In genomic region chr4:184538023-184538599, GRCh38 we compare ENCODE assay signal across 8 cellular contexts.
A peak's percentile ranks its signal among the peaks of the same experiment; 100 is the strongest.
DNase-seq lines count a peak whose midpoint lies in the region; ATAC-seq, FAIRE-seq and TF ChIP-seq lines count a peak whose summit lies in the region.

No MANE protein-coding gene starts in this region.

- DNase-seq in AG10803 (ENCODE audit: low read depth) (peak; percentile 88), NCI-H510A (lab: John Stamatoyannopoulos, UW) (peak; percentile 73), dedifferentiated amniotic fluid mesenchymal stem cell (ENCODE audit: extremely low spot score) (peak; percentile 91), HepG2 (ENCODE audit: low spot score) (peak; percentile 85)
- DNase-seq in activated CD4-positive, alpha-beta T cell treated with anti-CD3 and anti-CD28 coated beads for 4 hours = peak; percentile 51 to 63
- peak; percentile 36 to 50 for DNase-seq in stimulated activated CD4-positive, alpha-beta T cell treated with anti-CD3 and anti-CD28 coated beads, Interleukin-2, amount 100 ng/mL, for 48 hours

- H3K27ac ChIP-seq in HepG2 (ENCODE audit: extremely low read length, insufficient read depth, low read length) = peak overlapping the region; percentile 71

- intact Hi-C loops in HepG2 (cut with micrococcal nuclease; ENCODE audit: unreplicated experiment) = loop anchor here (1.0 to 5.0 kb wide), 2 partner anchors 109 to 274 kb away; partner anchors contain the start of genes CASP3 and PRIMPOL

- no peaks in the 10 kb centered on the region for H3K9me3 ChIP-seq in HepG2 (ENCODE audit: low read length)

- no peaks in the 10 kb centered on the region for H3K36me3 ChIP-seq in HepG2 (replicated peaks in 1 of 2; ENCODE audit: control insufficient read depth in 1 of 2, insufficient read depth in 2 of 2, low read length in 2 of 2)

- no peaks in the 10 kb centered on the region for H4K20me1 ChIP-seq in HepG2 (ENCODE audit: insufficient read depth, low read length)

- ATAC-seq in GM18909 (IDR thresholded peaks at IDR 0.05; ENCODE audit: poor library complexity, unreplicated experiment) (peak; percentile 59), HG03280 (IDR thresholded peaks at IDR 0.05; ENCODE audit: unreplicated experiment) (peak; percentile 46), HepG2 (peak; percentile 92)

- peaks cover 41% of the 10 kb centered on the region for H3K4me1 ChIP-seq in HepG2 (ENCODE audit: insufficient read depth, low read length)

- H3K4me3 ChIP-seq in AG10803 (ENCODE audit: low read length) (peak overlapping the region; percentile 93), HepG2 (replicated peaks in 1 of 3; ENCODE audit: insufficient read depth in 1 of 3, low read depth in 2 of 3, low read length in 3 of 3) (peak overlapping the region; percentile 75 to 98 (median 87))

- H3K79me2 ChIP-seq in HepG2 (ENCODE audit: insufficient read depth, low read length) = no peaks in the 10 kb centered on the region

- H3K27me3 ChIP-seq in HepG2 (ENCODE audit: control insufficient read depth in 1 of 2, insufficient read depth in 2 of 2, low read length in 2 of 2) = no peaks in the 10 kb centered on the region; a peak in 1 of 5 replicates

- no peak for TF ChIP-seq POLR2A in HepG2 (IDR thresholded peaks at IDR 0.05; ENCODE audit: insufficient read depth in 1 of 2, low read depth in 2 of 2, low read length in 2 of 2)

- BruUV-seq in HepG2 (replicated peaks; lab: Mats Ljungman, UMichigan) = no TSS peak

- H3K9ac ChIP-seq in HepG2 (ENCODE audit: insufficient read depth, low read depth, low read length) = peak overlapping the region; percentile 87

- in situ Hi-C loops in HepG2 (cut with HindIII; ENCODE audit: extremely low pct_ligation_motif_present, low pct_unique_long_range_greater_than_20kb) = loop anchor here (5.0 kb wide), 1 partner anchor 271 kb away; no protein-coding TSS in a partner anchor

- CTCF ChIA-PET in HepG2 (lab: Yijun Ruan, JAX; ENCODE audit: low intra/inter-chr PET ratio, low total read pairs) = interaction anchor here (0.8 to 3.3 kb wide), 3 partner anchors 155 to 274 kb away, joined by 3 to 34 read pairs (median 4); no protein-coding TSS in a partner anchor

- peak; percentile 85 for TF ChIP-seq CTCF in AG10803 (conservative IDR thresholded peaks at IDR 0.05; ENCODE audit: low read length)
- TF ChIP-seq CTCF in HepG2 (CRISPR knock-in tag; IDR thresholded peaks at IDR 0.05) = peak; percentile 92

- 4% methylated on average over 18 of the region's 18 CpGs for WGBS in HepG2 (ENCODE audit: low lambda C conversion rate)

- TF ChIP-seq EP300 in HepG2 (IDR thresholded peaks at IDR 0.05; ENCODE audit: low read depth in 2 of 2, low read length in 2 of 2) (no peak), HepG2 (CRISPR knock-in tag; IDR thresholded peaks at IDR 0.05; ENCODE audit: borderline replicate concordance) (no peak)

- TF ChIP-seq RAD21 in HepG2 (CRISPR knock-in tag; IDR thresholded peaks at IDR 0.05) = peak; percentile 93

- POLR2A ChIA-PET in HepG2 (lab: Yijun Ruan, JAX) = interaction anchor here (0.7 to 1.9 kb wide), 20 partner anchors 9 to 274 kb away, joined by 3 to 15 read pairs (median 4); partner anchors contain the start of genes CASP3, IRF2 and PRIMPOL

- H3K4me2 ChIP-seq in HepG2 (ENCODE audit: low read depth, low read length) = peak overlapping the region; percentile 93

- H2AFZ ChIP-seq in HepG2 (ENCODE audit: low read length) = peak overlapping the region; percentile 68

- FAIRE-seq in HepG2 (lab: Jason Lieb, UNC) = peak; percentile 77

TF ChIP-seq in HepG2, 621 proteins besides CTCF, POLR2A, EP300 and RAD21 (continues in another document):
- TF ChIP-seq ZFP91 (CRISPR knock-in tag; IDR thresholded peaks at IDR 0.05; ENCODE audit: borderline replicate concordance) (no peak), ZNF430 (CRISPR knock-in tag; IDR thresholded peaks at IDR 0.05) (0 out of 2 replicates have a peak, but pooled peaks have one; percentile 9), ZFYVE20 (CRISPR knock-in tag; IDR thresholded peaks at IDR 0.05; ENCODE audit: borderline replicate concordance, low read depth) (no peak), PRDM4 (CRISPR knock-in tag; IDR thresholded peaks at IDR 0.05; ENCODE audit: borderline replicate concordance) (no peak), MED13 (CRISPR knock-in tag; IDR thresholded peaks at IDR 0.05) (no peak), PATZ1 (CRISPR knock-in tag; IDR thresholded peaks at IDR 0.05) (no peak), NFIB (CRISPR knock-in tag; IDR thresholded peaks at IDR 0.05; ENCODE audit: borderline replicate concordance) (no peak), ZBTB10 (CRISPR knock-in tag; IDR thresholded peaks at IDR 0.05; ENCODE audit: borderline replicate concordance) (peak; percentile 51; the same call in 1 of the 2 replicates), TBL1XR1 (IDR thresholded peaks at IDR 0.05; ENCODE audit: borderline replicate concordance, low read length, partially characterized antibody) (no peak), FOSL2 (CRISPR knock-in tag; IDR thresholded peaks at IDR 0.05) (peak; percentile 24; the same call in 1 of the 2 replicates)

Comparison
In these comparisons a context has a peak if more than half of its experiments do, and no peak if none do; other contexts are left out.
1. Peak in every context shown above with its lines: DNase-seq, ATAC-seq, H3K4me3 ChIP-seq and H3K27ac ChIP-seq.